Comparison of ENCODE assay signal across 17 cellular contexts in the genomic region with DNA sequence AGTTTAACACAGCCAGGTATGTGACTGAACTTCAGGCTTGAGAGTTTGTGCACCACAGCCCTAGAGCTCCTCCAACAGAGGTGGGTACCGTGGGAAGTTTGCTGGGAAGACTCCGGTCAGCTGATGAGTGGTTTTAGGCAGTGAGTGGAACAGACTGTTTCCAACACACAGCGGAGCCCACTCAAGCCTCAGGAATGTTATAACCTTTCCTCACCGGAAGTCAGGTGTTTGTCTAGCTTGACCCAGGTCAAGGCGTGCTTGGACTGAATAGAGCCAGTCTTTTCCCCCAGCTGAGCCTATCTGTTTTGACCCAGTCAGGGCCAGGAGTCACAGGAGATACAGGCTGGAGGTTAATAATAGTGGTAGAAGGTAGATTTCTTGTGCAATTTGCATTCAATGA.
A peak's percentile ranks its signal among the peaks of the same experiment; 100 is the strongest.
DNase-seq lines count a peak whose midpoint lies in the region; ATAC-seq, FAIRE-seq and TF ChIP-seq lines count a peak whose summit lies in the region.
"Had no signal": no experiment of that assay in that cellular context is flagged by ENCODE, and none has a peak within 500 bp of the region (broad histone marks: within the 10 kb centered on the region; RNA-seq: fewer than 3 reads in every experiment).

No MANE protein-coding gene starts in this region.

- peak; percentile 55 for ATAC-seq in HepG2
- peak; percentile 59 to 93 for ATAC-seq in upper lobe of left lung (ENCODE audit: low FRiP score in 2 of 2)
- no peak for ATAC-seq in HG02973 (IDR thresholded peaks at IDR 0.05; ENCODE audit: unreplicated experiment)
- ATAC-seq: activated naive CD8-positive, alpha-beta T cell treated with anti-CD3 and anti-CD28 coated beads, Interleukin-2, amount 50 U/mL, for 24 hours; activated T-cell treated with anti-CD3 and anti-CD28 coated beads, Interleukin-2, amount 50 U/mL, for 72 hours had no signal

- H3K9me3 ChIP-seq in HepG2 (ENCODE audit: low read length) (no peaks in the 10 kb centered on the region), upper lobe of left lung (no peaks in the 10 kb centered on the region)

- no peaks in the 10 kb centered on the region for H4K20me1 ChIP-seq in HepG2 (ENCODE audit: insufficient read depth, low read length)

- no peak overlapping the region for H2AFZ ChIP-seq in HepG2 (ENCODE audit: low read length)
- H2AFZ ChIP-seq: GM23248 had no signal

- no peak for TF ChIP-seq RAD21 in HepG2 (CRISPR knock-in tag; IDR thresholded peaks at IDR 0.05)

- intact Hi-C loops in HepG2 (cut with micrococcal nuclease; ENCODE audit: unreplicated experiment) = loop anchor here (10.0 kb wide), 1 partner anchor 137 kb away; a partner anchor contains a TSS

- BruUV-seq in HepG2 (replicated peaks; lab: Mats Ljungman, UMichigan) = no TSS peak

- peak; percentile 25 for TF ChIP-seq CTCF in HepG2 (CRISPR knock-in tag; IDR thresholded peaks at IDR 0.05)
- TF ChIP-seq CTCF in upper lobe of left lung (IDR thresholded peaks at IDR 0.05) = no peak

- peak overlapping the region in 1 of 3 experiments; percentile 46; a peak in 2 of 6 replicates for H3K4me3 ChIP-seq in HepG2 (replicated peaks in 1 of 3; ENCODE audit: insufficient read depth in 1 of 3, low read depth in 2 of 3, low read length in 3 of 3)
- no peak overlapping the region for H3K4me3 ChIP-seq in upper lobe of left lung
- H3K4me3 ChIP-seq: GM23248 had no signal

- DNase-seq in M059J (ENCODE audit: low read depth) (peak; percentile 36), dermis blood vessel endothelial cell (peak; percentile 42), HepG2 (ENCODE audit: low spot score) (peak; percentile 98), upper lobe of left lung (peak in 1 of 2 donors; percentile 85), NOMO-1 (lab: John Stamatoyannopoulos, UW; ENCODE audit: unreplicated experiment in 2 of 2) (no peak), AML-193 (lab: John Stamatoyannopoulos, UW) (no peak)
- DNase-seq: activated CD4-positive, alpha-beta memory T cell treated with anti-CD3 and anti-CD28 coated beads, Interleukin-2, amount 10 ng/mL, durations not matched to agents 7 days and 5 days; activated naive CD8-positive, alpha-beta T cell treated with anti-CD3 and anti-CD28 coated beads, Interleukin-2, amount 50 U/mL, for 24 hours; activated T-cell treated with anti-CD3 and anti-CD28 coated beads, Interleukin-2, amount 50 U/mL, for 72 hours; DMS153; GM23248; NCI-H1930; NCI-H524; OCI-M1 had no signal

- peak overlapping the region; percentile 68 for H3K4me2 ChIP-seq in HepG2 (ENCODE audit: low read depth, low read length)

- H3K79me2 ChIP-seq in HepG2 (ENCODE audit: insufficient read depth, low read length) = no peaks in the 10 kb centered on the region

- H3K27ac ChIP-seq in HepG2 (ENCODE audit: extremely low read length, insufficient read depth, low read length) = peak overlapping the region; percentile 99
- peak overlapping the region; percentile 49 to 82 (median 70) for H3K27ac ChIP-seq in upper lobe of left lung
- H3K27ac ChIP-seq: GM23248, VCaP had no signal

- H3K4me1 ChIP-seq in HepG2 (ENCODE audit: insufficient read depth, low read length) (peaks cover 95% of the 10 kb centered on the region), upper lobe of left lung (peaks cover 0 to 21% (median 10%) of the 10 kb centered on the region in 4 donors)

- TF ChIP-seq POLR2A in HepG2 (IDR thresholded peaks at IDR 0.05; ENCODE audit: insufficient read depth in 1 of 2, low read depth in 2 of 2, low read length in 2 of 2) (peak; percentile 58 to 62), upper lobe of left lung (IDR thresholded peaks at IDR 0.05) (peak in 2 of 4 donors; percentile 35)

- FAIRE-seq in HepG2 (lab: Jason Lieb, UNC) = peak; percentile 98
- FAIRE-seq: islet of Langerhans had no signal

- peak overlapping the region; percentile 73 for H3K9ac ChIP-seq in HepG2 (ENCODE audit: insufficient read depth, low read depth, low read length)
- H3K9ac ChIP-seq: GM23248 had no signal

- TF ChIP-seq EP300 in HepG2 (IDR thresholded peaks at IDR 0.05; ENCODE audit: low read depth in 2 of 2, low read length in 2 of 2) = peak; percentile 88 to 98; a peak in 3 of 4 replicates
- TF ChIP-seq EP300 in HepG2 (CRISPR knock-in tag; IDR thresholded peaks at IDR 0.05; ENCODE audit: borderline replicate concordance) = peak; percentile 94
- TF ChIP-seq EP300 in upper lobe of left lung (IDR thresholded peaks at IDR 0.05) = peak in 2 of 4 donors; percentile 62 to 94

- H3K27me3 ChIP-seq in HepG2 (ENCODE audit: control insufficient read depth in 1 of 2, insufficient read depth in 2 of 2, low read length in 2 of 2) (no peaks in the 10 kb centered on the region), upper lobe of left lung (no peaks in the 10 kb centered on the region)

- H3K36me3 ChIP-seq in HepG2 (replicated peaks in 1 of 2; ENCODE audit: control insufficient read depth in 1 of 2, insufficient read depth in 2 of 2, low read length in 2 of 2) (no peaks in the 10 kb centered on the region), upper lobe of left lung (no peaks in the 10 kb centered on the region)

- POLR2A ChIA-PET in HepG2 (lab: Yijun Ruan, JAX) = interaction anchor here (0.7 to 8.5 kb wide), 9 partner anchors 11 to 1121 kb away, joined by 3 to 135 read pairs (median 5); a partner anchor contains a TSS

- in situ Hi-C loops in HepG2 (cut with HindIII; ENCODE audit: extremely low pct_ligation_motif_present, low pct_unique_long_range_greater_than_20kb) = no loop called here

- CTCF ChIA-PET in HepG2 (lab: Yijun Ruan, JAX; ENCODE audit: low intra/inter-chr PET ratio, low total read pairs) = no interaction called here

- 0% methylated on average over 4 of the region's 5 CpGs for WGBS in HepG2 (ENCODE audit: low lambda C conversion rate)
- 55 to 62% methylated on average over 5 of the region's 5 CpGs for WGBS in upper lobe of left lung, 2 donors

TF ChIP-seq in HepG2, 621 proteins besides CTCF, POLR2A, EP300 and RAD21 (continues in another document):
- peak; percentile 92 for TF ChIP-seq FOXO1 (CRISPR knock-in tag; IDR thresholded peaks at IDR 0.05)
- TF ChIP-seq ZNF33A (CRISPR knock-in tag; IDR thresholded peaks at IDR 0.05; ENCODE audit: borderline replicate concordance) = no peak
- no peak for TF ChIP-seq XBP1 (CRISPR knock-in tag; IDR thresholded peaks at IDR 0.05)
- TF ChIP-seq ZNF629 (CRISPR knock-in tag; conservative IDR thresholded peaks at IDR 0.05) = 0 out of 2 replicates have a peak, but pooled peaks have one; percentile 34
- TF ChIP-seq, protein P1, sequence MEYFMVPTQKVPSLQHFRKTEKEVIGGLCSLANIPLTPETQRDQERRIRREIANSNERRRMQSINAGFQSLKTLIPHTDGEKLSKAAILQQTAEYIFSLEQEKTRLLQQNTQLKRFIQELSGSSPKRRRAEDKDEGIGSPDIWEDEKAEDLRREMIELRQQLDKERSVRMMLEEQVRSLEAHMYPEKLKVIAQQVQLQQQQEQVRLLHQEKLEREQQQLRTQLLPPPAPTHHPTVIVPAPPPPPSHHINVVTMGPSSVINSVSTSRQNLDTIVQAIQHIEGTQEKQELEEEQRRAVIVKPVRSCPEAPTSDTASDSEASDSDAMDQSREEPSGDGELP (IDR thresholded peaks at IDR 0.05; ENCODE audit: borderline replicate concordance, low read depth) = peak; percentile 96
- TF ChIP-seq ESRRA (CRISPR knock-in tag; IDR thresholded peaks at IDR 0.05; ENCODE audit: low read depth) = peak; percentile 58; the same call in 1 of the 2 replicates
- TF ChIP-seq BHLHE40 (IDR thresholded peaks at IDR 0.05; ENCODE audit: low read length) = peak; percentile 50; the same call in 1 of the 2 replicates
- peak; percentile 41; the same call in 1 of the 2 replicates for TF ChIP-seq MEIS1 (CRISPR knock-in tag; IDR thresholded peaks at IDR 0.05; ENCODE audit: borderline replicate concordance)
- TF ChIP-seq ZNF441 (CRISPR knock-in tag; IDR thresholded peaks at IDR 0.05; ENCODE audit: borderline replicate concordance) = 0 out of 2 replicates have a peak, but pooled peaks have one; percentile 41
- TF ChIP-seq ZNF75D (CRISPR knock-in tag; IDR thresholded peaks at IDR 0.05; ENCODE audit: borderline replicate concordance) = no peak
- no peak for TF ChIP-seq GTF2F1 (IDR thresholded peaks at IDR 0.05; ENCODE audit: low read length)
- TF ChIP-seq, protein P2, sequence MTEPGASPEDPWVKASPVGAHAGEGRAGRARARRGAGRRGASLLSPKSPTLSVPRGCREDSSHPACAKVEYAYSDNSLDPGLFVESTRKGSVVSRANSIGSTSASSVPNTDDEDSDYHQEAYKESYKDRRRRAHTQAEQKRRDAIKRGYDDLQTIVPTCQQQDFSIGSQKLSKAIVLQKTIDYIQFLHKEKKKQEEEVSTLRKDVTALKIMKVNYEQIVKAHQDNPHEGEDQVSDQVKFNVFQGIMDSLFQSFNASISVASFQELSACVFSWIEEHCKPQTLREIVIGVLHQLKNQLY (CRISPR knock-in tag; IDR thresholded peaks at IDR 0.05) = peak; percentile 62; the same call in 1 of the 2 replicates
- TF ChIP-seq ZMYM4 (CRISPR knock-in tag; IDR thresholded peaks at IDR 0.05) = peak; percentile 70
- TF ChIP-seq SPEN (CRISPR knock-in tag; IDR thresholded peaks at IDR 0.05; ENCODE audit: low read depth) = peak; percentile 53; the same call in 1 of the 2 replicates
- TF ChIP-seq, protein P3, sequence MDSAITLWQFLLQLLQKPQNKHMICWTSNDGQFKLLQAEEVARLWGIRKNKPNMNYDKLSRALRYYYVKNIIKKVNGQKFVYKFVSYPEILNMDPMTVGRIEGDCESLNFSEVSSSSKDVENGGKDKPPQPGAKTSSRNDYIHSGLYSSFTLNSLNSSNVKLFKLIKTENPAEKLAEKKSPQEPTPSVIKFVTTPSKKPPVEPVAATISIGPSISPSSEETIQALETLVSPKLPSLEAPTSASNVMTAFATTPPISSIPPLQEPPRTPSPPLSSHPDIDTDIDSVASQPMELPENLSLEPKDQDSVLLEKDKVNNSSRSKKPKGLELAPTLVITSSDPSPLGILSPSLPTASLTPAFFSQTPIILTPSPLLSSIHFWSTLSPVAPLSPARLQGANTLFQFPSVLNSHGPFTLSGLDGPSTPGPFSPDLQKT (CRISPR knock-in tag; IDR thresholded peaks at IDR 0.05; ENCODE audit: borderline replicate concordance) = no peak
- peak in 1 of 2 experiments; percentile 53; a peak in 1 of 4 replicates for TF ChIP-seq KLF16 (CRISPR knock-in tag; IDR thresholded peaks at IDR 0.05)
- TF ChIP-seq, protein P4, sequence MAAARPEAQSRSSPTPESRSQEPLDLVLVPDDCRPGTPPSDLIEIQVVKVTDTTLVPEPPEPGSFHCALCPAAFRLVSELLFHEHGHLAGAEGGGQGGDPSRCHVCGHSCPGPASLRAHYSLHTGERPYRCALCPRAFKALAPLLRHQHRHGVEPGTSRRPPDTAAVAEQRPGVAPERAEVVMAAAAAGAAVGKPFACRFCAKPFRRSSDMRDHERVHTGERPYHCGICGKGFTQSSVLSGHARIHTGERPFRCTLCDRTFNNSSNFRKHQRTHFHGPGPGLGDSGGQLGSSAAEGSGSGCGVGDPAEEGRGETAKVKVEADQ (CRISPR knock-in tag; IDR thresholded peaks at IDR 0.05; ENCODE audit: borderline replicate concordance) = 0 out of 2 replicates have a peak, but pooled peaks have one; percentile 31
- TF ChIP-seq RBFOX2 (IDR thresholded peaks at IDR 0.05; ENCODE audit: low read depth, low read length) = no peak
- no peak; the same call in 1 of the 2 replicates for TF ChIP-seq REPIN1 (CRISPR knock-in tag; IDR thresholded peaks at IDR 0.05; ENCODE audit: borderline replicate concordance, low read depth)

Comparison
In these comparisons a context has a peak if more than half of its experiments do, and no peak if none do; other contexts are left out.
1. DNase-seq: peak in M059J (single experiment), dermis blood vessel endothelial cell (single experiment) and HepG2 (single experiment); none in NOMO-1 (0 of 2) and AML-193 (0 of 2).